ENCODE assay signal across 17 cellular contexts in genomic region chr16:14304891-14305459, GRCh38.
DNase-seq lines count a peak whose midpoint lies in the region; ATAC-seq, FAIRE-seq and TF ChIP-seq lines count a peak whose summit lies in the region.
"Had no signal": no experiment of that assay in that cellular context is flagged by ENCODE, and none has a peak within 500 bp of the region (broad histone marks: within the 10 kb centered on the region; RNA-seq: fewer than 3 reads in every experiment).

No MANE protein-coding gene starts in this region.

- no peaks in the 10 kb centered on the region for H3K9me3 ChIP-seq in RWPE2 (ENCODE audit: severe bottlenecking)
- no peaks in the 10 kb centered on the region for H3K9me3 ChIP-seq in HepG2 (ENCODE audit: low read length)
- no peaks in the 10 kb centered on the region for H3K9me3 ChIP-seq in skeletal muscle satellite cell (replicated peaks; ENCODE audit: low read length)

- no peaks in the 10 kb centered on the region for H3K9me3 Mint-ChIP-seq in GM23338
- H3K9me3 Mint-ChIP-seq: stimulated activated naive CD8-positive, alpha-beta T cell treated with anti-CD3 and anti-CD28 coated beads, Interleukin-15, Interleukin-2, amounts not matched to agents 100 ng/mL and 50 ng/mL, for 24 hours had no signal

- H3K4me1 ChIP-seq in GM23338 (ENCODE audit: insufficient read depth) (peaks cover 64% of the 10 kb centered on the region), RWPE2 (ENCODE audit: insufficient read depth, poor library complexity, severe bottlenecking) (peaks cover 56% of the 10 kb centered on the region), HepG2 (ENCODE audit: insufficient read depth, low read length) (peaks cover 75% of the 10 kb centered on the region), skeletal muscle satellite cell (ENCODE audit: control insufficient read depth, insufficient read depth, low read length) (peaks cover 63% of the 10 kb centered on the region)

- DNase-seq in GM23338 (ENCODE audit: low spot score) = no peak
- DNase-seq in RWPE2 (ENCODE audit: low spot score) = no peak
- DNase-seq in HepG2 (ENCODE audit: low spot score) = no peak
- DNase-seq in activated T-cell treated with anti-CD3 and anti-CD28 coated beads for 4 hours = no peak
- DNase-seq in NCI-H2227 (lab: John Stamatoyannopoulos, UW; ENCODE audit: unreplicated experiment) = no peak
- DNase-seq in activated CD8-positive, alpha-beta memory T cell treated with anti-CD3 and anti-CD28 coated beads, Interleukin-2, amount 50 U/mL, for 4 hours = no peak
- DNase-seq in stimulated activated CD4-positive, alpha-beta T cell treated with anti-CD3 and anti-CD28 coated beads, Interleukin-4, amount 100 ng/mL, for 1 hour = no peak
- DNase-seq: activated CD4-positive, alpha-beta T cell treated with anti-CD3 and anti-CD28 coated beads for 48 hours; CD4-positive, CD25-positive, alpha-beta regulatory T cell; GF-D8; hippocampal formation; Kasumi-1; NCI-H1930; stimulated activated CD4-positive, alpha-beta T cell treated with anti-CD3 and anti-CD28 coated beads, Interleukin-4, amount 100 ng/mL, for 4 hours; T-helper 1 cell had no signal

- peak overlapping the region; percentile 2; the same call in 1 of the 2 replicates for H3K9ac ChIP-seq in HepG2 (ENCODE audit: insufficient read depth, low read depth, low read length)
- H3K9ac ChIP-seq in skeletal muscle satellite cell (ENCODE audit: low read depth, low read length) = peak overlapping the region; percentile 76

- WGBS in HepG2 (ENCODE audit: low lambda C conversion rate) = 89% methylated on average over 12 of the region's 12 CpGs

- no peaks in the 10 kb centered on the region; the same call in 1 of the 2 replicates for H4K20me1 ChIP-seq in GM23338 (replicated peaks; ENCODE audit: insufficient read depth)
- peaks cover 47% of the 10 kb centered on the region; the same call in 1 of the 2 replicates for H4K20me1 ChIP-seq in HepG2 (ENCODE audit: insufficient read depth, low read length)

- H3K4me3 Mint-ChIP-seq in GM23338 = peak overlapping the region; percentile 94
- H3K4me3 Mint-ChIP-seq: stimulated activated naive CD8-positive, alpha-beta T cell treated with anti-CD3 and anti-CD28 coated beads, Interleukin-15, Interleukin-2, amounts not matched to agents 100 ng/mL and 50 ng/mL, for 24 hours had no signal

- H3K4me3 ChIP-seq in GM23338 (no peak overlapping the region; the same call in 1 of the 2 replicates), RWPE2 (ENCODE audit: severe bottlenecking) (no peak overlapping the region), HepG2 (replicated peaks in 1 of 3; ENCODE audit: insufficient read depth in 1 of 3, low read depth in 2 of 3, low read length in 3 of 3) (peak overlapping the region; percentile 5 to 11 (median 5); a peak in 5 of 6 replicates), skeletal muscle satellite cell (ENCODE audit: low read length) (peak overlapping the region; percentile 59)

- in situ Hi-C loops in HepG2 (cut with HindIII; ENCODE audit: extremely low pct_ligation_motif_present, low pct_unique_long_range_greater_than_20kb) = loop anchor here (5.0 kb wide), 1 partner anchor 222 kb away; no protein-coding TSS in a partner anchor

- H3K27ac Mint-ChIP-seq in GM23338 = no peak overlapping the region
- H3K27ac Mint-ChIP-seq: CD4-positive, CD25-positive, alpha-beta regulatory T cell; stimulated activated naive CD8-positive, alpha-beta T cell treated with anti-CD3 and anti-CD28 coated beads, Interleukin-15, Interleukin-2, amounts not matched to agents 100 ng/mL and 50 ng/mL, for 24 hours had no signal

- no peak overlapping the region for H3K27ac ChIP-seq in GM23338 (ENCODE audit: low read depth)
- peak overlapping the region; percentile 71 for H3K27ac ChIP-seq in RWPE2 (ENCODE audit: poor library complexity, severe bottlenecking)
- H3K27ac ChIP-seq in HepG2 (ENCODE audit: extremely low read length, insufficient read depth, low read length) = no peak overlapping the region

- peak overlapping the region; percentile 98 for H3K4me2 ChIP-seq in GM23338
- peak overlapping the region; percentile 15 for H3K4me2 ChIP-seq in HepG2 (ENCODE audit: low read depth, low read length)
- peak overlapping the region; percentile 81 for H3K4me2 ChIP-seq in skeletal muscle satellite cell (ENCODE audit: low read length)

- H3K27me3 Mint-ChIP-seq in GM23338 (ENCODE audit: insufficient read depth, low read depth, poor library complexity) = peaks cover 31% of the 10 kb centered on the region

- H2AFZ ChIP-seq in GM23338 (no peak overlapping the region), HepG2 (ENCODE audit: low read length) (no peak overlapping the region)

- peaks cover 64% of the 10 kb centered on the region for H3K4me1 Mint-ChIP-seq in GM23338

- TF ChIP-seq RAD21 in HepG2 (CRISPR knock-in tag; IDR thresholded peaks at IDR 0.05) = no peak

- no peaks in the 10 kb centered on the region for H3K36me3 ChIP-seq in GM23338 (ENCODE audit: insufficient read depth)
- H3K36me3 ChIP-seq in RWPE2 (ENCODE audit: low read depth) = no peaks in the 10 kb centered on the region
- H3K36me3 ChIP-seq in HepG2 (replicated peaks in 1 of 2; ENCODE audit: control insufficient read depth in 1 of 2, insufficient read depth in 2 of 2, low read length in 2 of 2) = peaks cover 6 to 9% of the 10 kb centered on the region in 2 experiments; a peak in 4 of 5 replicates
- H3K36me3 ChIP-seq in skeletal muscle satellite cell (ENCODE audit: insufficient read depth, low read length) = no peaks in the 10 kb centered on the region

- TF ChIP-seq POLR2A in HepG2 (IDR thresholded peaks at IDR 0.05; ENCODE audit: insufficient read depth in 1 of 2, low read depth in 2 of 2, low read length in 2 of 2) = no peak

- TF ChIP-seq CTCF in GM23338 (conservative IDR thresholded peaks at IDR 0.05; ENCODE audit: low read depth in 2 of 2) = no peak
- no peak for TF ChIP-seq CTCF in RWPE2 (IDR thresholded peaks at IDR 0.05; ENCODE audit: poor library complexity, severe bottlenecking)
- no peak for TF ChIP-seq CTCF in HepG2 (CRISPR knock-in tag; IDR thresholded peaks at IDR 0.05)

- no peak for TF ChIP-seq EP300 in HepG2 (IDR thresholded peaks at IDR 0.05; ENCODE audit: low read depth in 2 of 2, low read length in 2 of 2)
- no peak for TF ChIP-seq EP300 in HepG2 (CRISPR knock-in tag; IDR thresholded peaks at IDR 0.05; ENCODE audit: borderline replicate concordance)

- H3F3A ChIP-seq in GM23338 (replicated peaks; ENCODE audit: low read depth) = 0 out of 2 replicates have a peak, but pooled peaks cover 17% of the 10 kb centered on the region

- POLR2A ChIA-PET in HepG2 (lab: Yijun Ruan, JAX) = interaction anchor here (1.3 kb wide), 1 partner anchor 182 kb away, joined by 3 read pairs; no protein-coding TSS in a partner anchor

- no peaks in the 10 kb centered on the region for H3K36me3 Mint-ChIP-seq in GM23338 (ENCODE audit: low read depth)
- H3K36me3 Mint-ChIP-seq: CD4-positive, CD25-positive, alpha-beta regulatory T cell had no signal

- peaks cover 70% of the 10 kb centered on the region for H3K79me2 ChIP-seq in GM23338 (replicated peaks; ENCODE audit: insufficient read depth)
- peaks cover 73% of the 10 kb centered on the region for H3K79me2 ChIP-seq in HepG2 (ENCODE audit: insufficient read depth, low read length)

- BruUV-seq in HepG2 (replicated peaks; lab: Mats Ljungman, UMichigan) = no TSS peak

- no peaks in the 10 kb centered on the region for H3K9me2 ChIP-seq in GM23338 (ENCODE audit: insufficient read depth)

- CTCF ChIA-PET in HepG2 (lab: Yijun Ruan, JAX; ENCODE audit: low intra/inter-chr PET ratio, low total read pairs) = interaction anchor here (1.1 kb wide), 1 partner anchor 224 kb away, joined by 3 read pairs; no protein-coding TSS in a partner anchor

- intact Hi-C loops in HepG2 (cut with micrococcal nuclease; ENCODE audit: unreplicated experiment) = loop anchor here (5.0 kb wide), 3 partner anchors 57 to 182 kb away; no protein-coding TSS in a partner anchor

- no peak for FAIRE-seq in HepG2 (lab: Jason Lieb, UNC)

- H3K27me3 ChIP-seq in GM23338 (ENCODE audit: insufficient read depth) = peaks cover 16% of the 10 kb centered on the region; the same call in 1 of the 2 replicates
- H3K27me3 ChIP-seq in RWPE2 (ENCODE audit: insufficient read depth, poor library complexity, severe bottlenecking) = no peaks in the 10 kb centered on the region
- no peaks in the 10 kb centered on the region; a peak in 1 of 5 replicates for H3K27me3 ChIP-seq in HepG2 (ENCODE audit: control insufficient read depth in 1 of 2, insufficient read depth in 2 of 2, low read length in 2 of 2)
- H3K27me3 ChIP-seq in skeletal muscle satellite cell (ENCODE audit: control insufficient read depth, insufficient read depth, low read length) = no peaks in the 10 kb centered on the region

- ATAC-seq in GM23338 (no peak), RWPE2 (ENCODE audit: low read depth) (no peak), HepG2 (no peak)

TF ChIP-seq in GM23338, 12 proteins besides CTCF, POLR2A, EP300 and RAD21 (continues in another document):
- no peak for TF ChIP-seq ZNF331 (CRISPR knock-in tag; IDR thresholded peaks at IDR 0.05; ENCODE audit: low read depth)
- TF ChIP-seq POLR2AphosphoS5 (IDR thresholded peaks at IDR 0.05; ENCODE audit: low read depth) = no peak
- no peak for TF ChIP-seq EZH2 (IDR thresholded peaks at IDR 0.05; ENCODE audit: low read depth, unreplicated experiment)
- TF ChIP-seq STAT1 (IDR thresholded peaks at IDR 0.05; ENCODE audit: unreplicated experiment) = no peak
- TF ChIP-seq EZH2phosphoT487 (IDR thresholded peaks at IDR 0.05; ENCODE audit: unreplicated experiment) = no peak
- TF ChIP-seq CREB1 (CRISPR knock-in tag; IDR thresholded peaks at IDR 0.05; ENCODE audit: low read depth) = no peak

TF ChIP-seq in HepG2, 621 proteins besides CTCF, POLR2A, EP300 and RAD21 (continues in another document):
- TF ChIP-seq ZSCAN31 (CRISPR knock-in tag; IDR thresholded peaks at IDR 0.05; ENCODE audit: low read depth) = no peak

Comparison
In these comparisons a context has a peak if more than half of its experiments do, and no peak if none do; other contexts are left out.
1. H3K4me2 ChIP-seq: peak in every context shown above with its lines; median percentile 98 in GM23338; 81 in skeletal muscle satellite cell; 15 in HepG2.
2. H3K4me3 ChIP-seq: peak in HepG2 (3 of 3) and skeletal muscle satellite cell (single experiment); none in GM23338 (single experiment) and RWPE2 (single experiment).